8 cellular contexts compared by ENCODE assay signal in the genomic region with DNA sequence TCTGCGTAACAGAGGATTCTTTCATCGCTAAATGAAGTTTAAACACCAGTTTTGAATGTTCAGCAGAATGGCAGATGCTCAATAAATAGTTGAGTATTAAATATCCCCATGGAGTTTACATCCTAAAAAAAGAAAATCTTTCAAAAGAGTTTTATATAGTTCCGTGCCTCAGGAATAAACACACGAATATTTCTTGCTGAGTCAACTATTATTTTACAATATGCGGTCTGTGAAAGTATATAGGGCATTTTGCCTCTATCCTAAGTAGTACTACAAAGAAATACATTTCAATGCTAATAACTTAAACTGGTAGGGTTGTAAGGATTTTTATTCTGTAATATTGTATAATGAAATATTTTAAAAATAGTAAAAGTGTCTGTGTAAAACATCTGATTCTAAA. TPM values are rescaled to one million over a fixed set of nuclear protein-coding genes. Genes with fewer than 3 reads are reported as not detected.
A peak's percentile ranks its signal among the peaks of the same experiment; 100 is the strongest.
DNase-seq lines count a peak whose midpoint lies in the region; ATAC-seq and TF ChIP-seq lines count a peak whose summit lies in the region.

No MANE protein-coding gene starts in this region.

- ATAC-seq in gastrocnemius medialis (no peak), HG03039 (IDR thresholded peaks at IDR 0.05; ENCODE audit: unreplicated experiment) (no peak)

- H3K36me3 ChIP-seq in SJSA1 (peaks cover 69% of the 10 kb centered on the region), gastrocnemius medialis (no peaks in the 10 kb centered on the region)

- in situ Hi-C loops in gastrocnemius medialis (cut with MboI; ENCODE audit: low sequenced_read_pairs in 4 of 4) = loop anchor here in 1 of 4 donors (25.0 kb wide), 1 partner anchor 335 kb away; the partner anchor contains the start of gene SRI

- H3K4me3 ChIP-seq in GM12875 (ENCODE audit: low read depth, low read length) (peak overlapping the region; percentile 99), SJSA1 (peak overlapping the region; percentile 83), fibroblast of pulmonary artery (replicated peaks; ENCODE audit: low read depth, low read length) (peak overlapping the region; percentile 81), gastrocnemius medialis (peak overlapping the region; percentile 79 to 96 (median 86))

- H3K4me1 ChIP-seq in SJSA1 (replicated peaks) (peaks cover 17% of the 10 kb centered on the region), gastrocnemius medialis (peaks cover 28 to 33% of the 10 kb centered on the region in 2 donors)

- intact Hi-C loops in gastrocnemius medialis (cut with DNase I; ENCODE audit: low total_unique reads) = loop anchor here (5.0 to 10.0 kb wide), 4 partner anchors 250 to 725 kb away; partner anchors contain the start of genes DMTF1 and RUNDC3B

- TF ChIP-seq POLR2A in gastrocnemius medialis (IDR thresholded peaks at IDR 0.05) = no peak

- peak in 1 of 2 experiments; percentile 12 for DNase-seq in SJSA1 (ENCODE audit: low read depth in 1 of 2, low spot score in 2 of 2)
- DNase-seq in fibroblast of pulmonary artery (ENCODE audit: low read depth) = no peak
- DNase-seq in gastrocnemius medialis = no peak
- DNase-seq in globus pallidus (ENCODE audit: low spot score) = no peak
- DNase-seq in Kasumi-1 (lab: John Stamatoyannopoulos, UW) = no peak
- no peak for DNase-seq in amygdala (lab: John Stamatoyannopoulos, UW)

- TF ChIP-seq CTCF in GM12875 (IDR thresholded peaks at IDR 0.05; ENCODE audit: borderline replicate concordance, insufficient read depth, low read depth, low read length) (no peak), fibroblast of pulmonary artery (IDR thresholded peaks at IDR 0.05; ENCODE audit: low read length, missing control alignments) (no peak), gastrocnemius medialis (IDR thresholded peaks at IDR 0.05 in 4 of 5, conservative IDR thresholded peaks at IDR 0.05 in 1 of 5) (no peak)

- peak overlapping the region; percentile 85 for H3K27ac ChIP-seq in SJSA1
- H3K27ac ChIP-seq in gastrocnemius medialis = peak overlapping the region; percentile 93 to 97 (median 95)

- no peaks in the 10 kb centered on the region for H3K9me3 ChIP-seq in SJSA1 (replicated peaks)
- no peaks in the 10 kb centered on the region for H3K9me3 ChIP-seq in gastrocnemius medialis

- H3K27me3 ChIP-seq in SJSA1 (replicated peaks) (no peaks in the 10 kb centered on the region), gastrocnemius medialis (no peaks in the 10 kb centered on the region)

RNA-seq across cellular contexts. Expression of gene DBF4, which starts 1.3 kb away (rescaled TPM):
- total RNA-seq in SJSA1 (2014; rRNA removed; shearing (Covaris generic)) = 41.7 and 51.2 TPM in 2 replicates
- total RNA-seq in gastrocnemius medialis = 1 to 10 TPM; 2.2 to 5.9 (median 3.2) TPM

RNA-seq across cellular contexts. Expression of gene SLC25A40, which starts 1.5 kb away (rescaled TPM):
- total RNA-seq in SJSA1 (2014; rRNA removed; shearing (Covaris generic)) = 12.5 and 31.2 TPM in 2 replicates
- 10 to 100 TPM in 2 of 4 donors, 1 to 10 TPM in 2; 3.2 to 14.8 (median 8.6) TPM for total RNA-seq in gastrocnemius medialis

RNA-seq across cellular contexts. Expression of gene ADAM22, which starts 56.4 kb away (rescaled TPM):
- total RNA-seq in SJSA1 (2014; rRNA removed; shearing (Covaris generic)) = 0.06 and 0.29 TPM in 2 replicates
- under 1 TPM; 0.07 to 0.31 (median 0.14) TPM for total RNA-seq in gastrocnemius medialis
